17 cellular contexts compared by ENCODE assay signal in the genomic region with DNA sequence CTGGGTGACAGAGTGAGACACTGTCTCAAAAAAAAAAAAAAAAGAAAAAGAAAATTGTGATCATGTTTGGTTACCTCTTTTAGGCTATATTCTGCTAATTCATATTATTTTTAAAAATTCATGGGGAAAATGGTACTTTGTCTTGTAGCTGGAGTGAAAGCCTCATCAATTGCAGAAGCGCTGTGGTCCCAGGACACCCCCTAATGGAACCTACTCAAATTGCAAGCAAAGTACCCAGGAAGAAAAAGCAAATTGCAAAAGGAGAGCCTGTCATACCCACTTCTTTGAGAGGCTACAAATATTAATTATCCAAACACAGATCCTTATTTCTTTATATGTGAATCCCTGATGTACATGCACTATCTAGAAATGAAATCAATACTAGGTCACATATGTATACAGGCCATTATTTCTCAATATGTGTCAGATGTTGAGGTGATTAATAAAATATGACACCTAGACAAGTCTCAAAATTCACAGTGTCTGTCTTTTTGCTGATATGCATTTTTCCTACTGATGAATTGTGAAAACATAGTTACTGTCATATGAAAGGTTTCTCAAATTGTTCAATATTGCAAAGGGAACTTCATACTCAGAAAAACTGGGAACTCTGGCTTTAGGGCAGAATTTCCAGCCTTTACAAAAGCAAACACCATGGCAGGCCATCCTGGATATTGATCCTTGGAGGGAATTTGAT. TPM values are rescaled to one million over a fixed set of nuclear protein-coding genes. Genes with fewer than 3 reads are reported as not detected.
DNase-seq lines count a peak whose midpoint lies in the region; ATAC-seq, FAIRE-seq and TF ChIP-seq lines count a peak whose summit lies in the region.
"Had no signal": no experiment of that assay in that cellular context is flagged by ENCODE, and none has a peak within 500 bp of the region (broad histone marks: within the 10 kb centered on the region; RNA-seq: fewer than 3 reads in every experiment).

No MANE protein-coding gene starts in this region.

- no peaks in the 10 kb centered on the region; a peak in 1 of 4 replicates for H3K4me1 ChIP-seq in SK-N-SH (ENCODE audit: control insufficient read depth in 1 of 2, insufficient read depth in 2 of 2, low read depth in 1 of 2, low read length in 1 of 2)
- H3K4me1 ChIP-seq: Caco-2, gastroesophageal sphincter, tibial artery had no signal

- in situ Hi-C loops in brain microvascular endothelial cell (cut with HindIII; ENCODE audit: low pct_ligation_motif_present, low sequenced_read_pairs), result no loop called here

- DNase-seq in SK-N-SH (no peak), brain microvascular endothelial cell (no peak), retinal pigment epithelial cell (ENCODE audit: low read depth) (no peak), frontal cortex (ENCODE audit: low spot score in 2 of 2) (no peak)
- DNase-seq: ACHN; activated CD4-positive, alpha-beta memory T cell treated with anti-CD3 and anti-CD28 coated beads for 36 hours; Caco-2; NCI-H1930; tibial artery had no signal

- no peaks in the 10 kb centered on the region for H3K9me2 ChIP-seq in SK-N-SH

- peaks cover under 1% of the 10 kb centered on the region for H3F3A ChIP-seq in SK-N-SH (replicated peaks; ENCODE audit: insufficient read depth)

- H3K27ac ChIP-seq in SK-N-SH (ENCODE audit: low read depth in 2 of 2, low read length in 1 of 2), result no peak overlapping the region
- H3K27ac ChIP-seq in brain microvascular endothelial cell, result no peak overlapping the region
- H3K27ac ChIP-seq: gastroesophageal sphincter, RWPE1, tibial artery had no signal

- no peaks in the 10 kb centered on the region for H4K20me1 ChIP-seq in SK-N-SH (ENCODE audit: insufficient read depth)

- no peak for ATAC-seq in SK-N-SH treated with all-trans-retinoic acid at 6 μM for 48 hours
- ATAC-seq in GM18858 (IDR thresholded peaks at IDR 0.05; ENCODE audit: unreplicated experiment), result no peak
- ATAC-seq in GM19324 (IDR thresholded peaks at IDR 0.05; ENCODE audit: low FRiP score, unreplicated experiment), result no peak
- ATAC-seq: gastroesophageal sphincter had no signal

- POLR2A ChIA-PET in SK-N-SH (lab: Yijun Ruan, JAX), result no interaction called here

- TF ChIP-seq CTCF in SK-N-SH (IDR thresholded peaks at IDR 0.05) (peak; percentile 17; the same call in 1 of the 2 replicates), LNCAP (IDR thresholded peaks at IDR 0.05) (peak; percentile 34; the same call in 1 of the 2 replicates), brain microvascular endothelial cell (IDR thresholded peaks at IDR 0.05; ENCODE audit: low read depth, low read length, missing control alignments) (peak; percentile 35), retinal pigment epithelial cell (conservative IDR thresholded peaks at IDR 0.05; ENCODE audit: low read depth, low read length) (peak; percentile 44)

- H3K4me2 ChIP-seq in SK-N-SH, result no peak overlapping the region

- H3K36me3 ChIP-seq in SK-N-SH (replicated peaks in 1 of 2; ENCODE audit: control insufficient read depth in 1 of 2, insufficient read depth in 2 of 2, low read length in 1 of 2), result no peaks in the 10 kb centered on the region
- no peaks in the 10 kb centered on the region for H3K36me3 ChIP-seq in brain microvascular endothelial cell (replicated peaks)
- H3K36me3 ChIP-seq: gastroesophageal sphincter, tibial artery had no signal

- 95% methylated on average over 1 of the region's 1 CpG for WGBS in SK-N-SH (ENCODE audit: low lambda C conversion rate)

- CTCF ChIA-PET in SK-N-SH (lab: Yijun Ruan, JAX), result interaction anchor here (2.4 kb wide), 1 partner anchor 10 kb away, joined by 12 read pairs; no protein-coding TSS in a partner anchor

- TF ChIP-seq EP300 in SK-N-SH (IDR thresholded peaks at IDR 0.05; ENCODE audit: borderline replicate concordance in 1 of 2, low read depth in 1 of 2, low read length in 1 of 2), result no peak

- no peaks in the 10 kb centered on the region for H3K9me3 ChIP-seq in SK-N-SH
- H3K9me3 ChIP-seq: tibial artery had no signal

- peak; percentile 17; the same call in 1 of the 2 replicates for TF ChIP-seq RAD21 in SK-N-SH (IDR thresholded peaks at IDR 0.05; ENCODE audit: low read length)

- no peak overlapping the region for H3K9ac ChIP-seq in SK-N-SH

- H3K79me2 ChIP-seq in SK-N-SH (ENCODE audit: insufficient read depth), result no peaks in the 10 kb centered on the region

- H3K4me3 ChIP-seq in SK-N-SH (ENCODE audit: low read depth in 2 of 2, low read length in 1 of 2) (no peak overlapping the region), brain microvascular endothelial cell (ENCODE audit: low read depth, low read length) (no peak overlapping the region), retinal pigment epithelial cell (ENCODE audit: low read length) (no peak overlapping the region)
- H3K4me3 ChIP-seq: gastroesophageal sphincter, tibial artery had no signal

- no peak overlapping the region for H2AFZ ChIP-seq in SK-N-SH (ENCODE audit: low read depth)

- no peak for FAIRE-seq in frontal cortex (lab: Jason Lieb, UNC)
- FAIRE-seq: H54 had no signal

- H3K27me3 ChIP-seq in SK-N-SH (ENCODE audit: insufficient read depth) (no peaks in the 10 kb centered on the region), brain microvascular endothelial cell (replicated peaks) (no peaks in the 10 kb centered on the region)

TF ChIP-seq in SK-N-SH, 30 proteins besides CTCF, POLR2A, EP300 and RAD21:
- TF ChIP-seq, protein P1, sequence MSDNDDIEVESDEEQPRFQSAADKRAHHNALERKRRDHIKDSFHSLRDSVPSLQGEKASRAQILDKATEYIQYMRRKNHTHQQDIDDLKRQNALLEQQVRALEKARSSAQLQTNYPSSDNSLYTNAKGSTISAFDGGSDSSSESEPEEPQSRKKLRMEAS (IDR thresholded peaks at IDR 0.05; ENCODE audit: low read depth), result no peak
- no peak for TF ChIP-seq TEAD4 (IDR thresholded peaks at IDR 0.05; ENCODE audit: borderline replicate concordance, insufficient read depth)
- no peak for TF ChIP-seq PBX3 (IDR thresholded peaks at IDR 0.05)

TF ChIP-seq in SK-N-SH treated with all-trans-retinoic acid at 6 μM for 48 hours, 23 proteins besides CTCF, POLR2A, EP300 and RAD21:
- no peak for TF ChIP-seq GLIS3 (CRISPR knock-in tag; IDR thresholded peaks at IDR 0.05)
- TF ChIP-seq ZNF70 (CRISPR knock-in tag; IDR thresholded peaks at IDR 0.05), result no peak
- TF ChIP-seq TOX (CRISPR knock-in tag; IDR thresholded peaks at IDR 0.05; ENCODE audit: borderline replicate concordance), result no peak
- no peak for TF ChIP-seq ZFP3 (CRISPR knock-in tag; IDR thresholded peaks at IDR 0.05)
- TF ChIP-seq, protein P2, sequence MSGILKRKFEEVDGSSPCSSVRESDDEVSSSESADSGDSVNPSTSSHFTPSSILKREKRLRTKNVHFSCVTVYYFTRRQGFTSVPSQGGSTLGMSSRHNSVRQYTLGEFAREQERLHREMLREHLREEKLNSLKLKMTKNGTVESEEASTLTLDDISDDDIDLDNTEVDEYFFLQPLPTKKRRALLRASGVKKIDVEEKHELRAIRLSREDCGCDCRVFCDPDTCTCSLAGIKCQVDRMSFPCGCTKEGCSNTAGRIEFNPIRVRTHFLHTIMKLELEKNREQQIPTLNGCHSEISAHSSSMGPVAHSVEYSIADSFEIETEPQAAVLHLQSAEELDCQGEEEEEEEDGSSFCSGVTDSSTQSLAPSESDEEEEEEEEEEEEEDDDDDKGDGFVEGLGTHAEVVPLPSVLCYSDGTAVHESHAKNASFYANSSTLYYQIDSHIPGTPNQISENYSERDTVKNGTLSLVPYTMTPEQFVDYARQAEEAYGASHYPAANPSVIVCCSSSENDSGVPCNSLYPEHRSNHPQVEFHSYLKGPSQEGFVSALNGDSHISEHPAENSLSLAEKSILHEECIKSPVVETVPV (CRISPR knock-in tag; IDR thresholded peaks at IDR 0.05), result no peak
- TF ChIP-seq BACH2 (CRISPR knock-in tag; IDR thresholded peaks at IDR 0.05; ENCODE audit: borderline replicate concordance), result no peak
- TF ChIP-seq CSDC2 (CRISPR knock-in tag; IDR thresholded peaks at IDR 0.05), result no peak
- no peak for TF ChIP-seq SNAI2 (CRISPR knock-in tag; IDR thresholded peaks at IDR 0.05)
- TF ChIP-seq ARNTL (CRISPR knock-in tag; IDR thresholded peaks at IDR 0.05; ENCODE audit: borderline replicate concordance, low read depth), result no peak
- no peak for TF ChIP-seq ZNF565 (CRISPR knock-in tag; conservative IDR thresholded peaks at IDR 0.05; ENCODE audit: low read depth)
- no peak for TF ChIP-seq ESRRG (CRISPR knock-in tag; IDR thresholded peaks at IDR 0.05)
- TF ChIP-seq RARB (CRISPR knock-in tag; IDR thresholded peaks at IDR 0.05), result no peak
- TF ChIP-seq PPARA (CRISPR knock-in tag; IDR thresholded peaks at IDR 0.05; ENCODE audit: borderline replicate concordance), result no peak
- no peak for TF ChIP-seq TCF4 (CRISPR knock-in tag; IDR thresholded peaks at IDR 0.05; ENCODE audit: borderline replicate concordance)
TF ChIP-seq in SK-N-SH treated with all-trans-retinoic acid at 6 μM for 48 hours: peak in this region for 0.

RNA-seq across cellular contexts. Expression of gene CRACDL, which starts 12.6 kb away (rescaled TPM):
- not detected in 2 replicates for polyA plus RNA-seq in SK-N-SH (2012; rRNA removed)
- polyA plus RNA-seq in SK-N-SH (2012; cell fraction: cytosol; rRNA removed), result 0.03 TPM in 1 of 2 replicates, not detected in the other
- 0.09 TPM in 1 of 2 replicates, not detected in the other for polyA plus RNA-seq in SK-N-SH (2012; cell fraction: nucleus; rRNA removed)
- total RNA-seq in frontal cortex, result 2.0 TPM
- total RNA-seq: M059J had no signal
